Comparison of ENCODE assay signal across 20 cellular contexts in genomic region chr19:32189956-32190706, GRCh38.
"Had no signal": no experiment of that assay in that cellular context is flagged by ENCODE, and none has a peak within 500 bp of the region (broad histone marks: within the 10 kb centered on the region; RNA-seq: fewer than 3 reads in every experiment).

No MANE protein-coding gene starts in this region.

- H3K9me3 ChIP-seq: left lung, prostate gland, sigmoid colon, suprapubic skin, transverse colon, upper lobe of right lung had no signal

- H2AFZ ChIP-seq: neural progenitor cell had no signal

- H3K4me3 ChIP-seq: left lung, neural progenitor cell, prostate gland, sigmoid colon, suprapubic skin, transverse colon, upper lobe of right lung had no signal

- ATAC-seq: effector memory CD8-positive, alpha-beta T cell; left lung; naive thymus-derived CD4-positive, alpha-beta T cell; right cardiac atrium; stimulated activated memory B cell treated with anti-CD40 and anti-IgM and Interleukin-4, amounts not matched to agents 10 μg/mL and 1 μg/mL and 100 μg/mL, for 72 hours; upper lobe of right lung had no signal

- H3K9ac ChIP-seq: neural progenitor cell had no signal

- H3K4me1 Mint-ChIP-seq: immature natural killer cell; naive thymus-derived CD4-positive, alpha-beta T cell; nephron; neural progenitor cell; stimulated activated memory B cell treated with anti-CD40 and anti-IgM and Interleukin-4, amounts not matched to agents 10 μg/mL and 1 μg/mL and 100 μg/mL, for 72 hours had no signal

- H3K36me3 ChIP-seq: left lung, neural progenitor cell, prostate gland, sigmoid colon, suprapubic skin, transverse colon, upper lobe of right lung had no signal

- H3K4me1 ChIP-seq: left lung, neural progenitor cell, prostate gland, sigmoid colon, suprapubic skin, transverse colon, upper lobe of right lung had no signal

- H3K4me3 Mint-ChIP-seq: dendritic cell treated with granulocyte-macrophage colony-stimulating factor and Interleukin-4, amounts not matched to agents 40 ng/mL and 50 ng/mL, for 4 days; effector memory CD8-positive, alpha-beta T cell; immature natural killer cell; naive thymus-derived CD4-positive, alpha-beta T cell; nephron; neural progenitor cell; stimulated activated memory B cell treated with anti-CD40 and anti-IgM and Interleukin-4, amounts not matched to agents 10 μg/mL and 1 μg/mL and 100 μg/mL, for 72 hours; stimulated activated naive CD8-positive, alpha-beta T cell treated with anti-CD3 and anti-CD28 coated beads, Interleukin-15, Interleukin-2, amounts not matched to agents 100 ng/mL and 50 ng/mL, for 24 hours had no signal

- H3K36me3 Mint-ChIP-seq: immature natural killer cell; neural progenitor cell; stimulated activated memory B cell treated with anti-CD40 and anti-IgM and Interleukin-4, amounts not matched to agents 10 μg/mL and 1 μg/mL and 100 μg/mL, for 72 hours had no signal

- H3K27ac ChIP-seq: left lung, neural progenitor cell, prostate gland, sigmoid colon, suprapubic skin, transverse colon, upper lobe of right lung had no signal

- H3K27ac Mint-ChIP-seq: dendritic cell treated with granulocyte-macrophage colony-stimulating factor and Interleukin-4, amounts not matched to agents 40 ng/mL and 50 ng/mL, for 4 days; effector memory CD8-positive, alpha-beta T cell; immature natural killer cell; nephron; neural progenitor cell; stimulated activated memory B cell treated with anti-CD40 and anti-IgM and Interleukin-4, amounts not matched to agents 10 μg/mL and 1 μg/mL and 100 μg/mL, for 72 hours had no signal

- H3K27me3 ChIP-seq: sigmoid colon, transverse colon, upper lobe of right lung had no signal

- H3K4me2 ChIP-seq: neural progenitor cell had no signal

- H3K9me3 Mint-ChIP-seq: effector memory CD8-positive, alpha-beta T cell had no signal

- H3K27me3 Mint-ChIP-seq: stimulated activated memory B cell treated with anti-CD40 and anti-IgM and Interleukin-4, amounts not matched to agents 10 μg/mL and 1 μg/mL and 100 μg/mL, for 72 hours had no signal

- DNase-seq: effector memory CD8-positive, alpha-beta T cell; erythroblast; hypothalamus; immature natural killer cell; left lung; mesenchymal stem cell; midbrain; naive thymus-derived CD4-positive, alpha-beta T cell; right cardiac atrium; sigmoid colon; stimulated activated CD4-positive, alpha-beta T cell treated with anti-CD3 and anti-CD28 coated beads, Interleukin-4, amount 100 ng/mL, for 4 hours; transverse colon; upper lobe of right lung had no signal
